ENCODE assay signal across 8 cellular contexts in the genomic region with DNA sequence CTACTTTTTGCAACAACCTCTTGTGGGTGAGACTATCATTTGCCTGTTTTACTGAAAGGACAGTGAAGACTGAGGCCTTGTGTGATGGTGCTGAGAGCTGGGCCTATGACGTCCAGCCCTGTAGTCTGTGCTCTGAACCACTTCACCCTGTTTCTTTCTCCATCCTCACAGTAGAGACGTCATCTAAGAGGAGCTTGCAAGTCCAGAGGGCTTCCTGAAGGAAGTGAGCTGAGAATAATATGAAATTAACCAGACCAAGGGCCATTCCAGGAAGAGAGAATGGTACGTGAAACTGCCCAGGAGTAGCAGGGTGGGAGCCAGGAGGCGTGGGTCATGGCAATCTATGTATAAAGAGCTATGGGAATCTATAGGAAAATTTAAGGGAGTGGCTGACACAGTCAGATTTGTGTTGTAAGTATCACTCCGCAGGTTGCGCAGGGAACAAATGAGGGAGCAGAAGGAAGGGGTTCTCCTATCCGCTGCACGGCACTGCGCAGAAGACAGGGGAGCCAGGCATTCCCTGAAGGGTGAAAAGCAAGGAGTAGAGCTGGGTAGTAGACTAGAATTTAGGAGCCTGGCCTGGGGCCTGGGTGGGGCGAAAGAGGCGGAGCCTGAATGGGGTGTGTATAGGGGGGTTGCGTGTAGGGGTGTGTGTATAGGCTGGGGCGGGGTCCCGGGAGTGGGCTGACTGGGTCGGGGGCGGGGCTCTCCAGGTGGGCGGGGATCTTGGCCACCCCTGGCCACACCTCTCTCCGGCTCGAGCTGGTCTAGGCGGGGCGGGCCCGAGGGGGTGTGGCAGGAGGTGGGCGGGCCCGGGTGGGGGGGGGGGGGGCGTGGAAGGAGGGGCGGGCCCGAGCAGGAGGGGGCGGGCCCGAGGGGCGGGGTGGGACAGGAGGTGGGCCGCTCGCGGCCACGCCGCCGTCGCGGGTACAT. TPM values are rescaled to one million over a fixed set of nuclear protein-coding genes. Genes with fewer than 3 reads are reported as not detected.
DNase-seq lines count a peak whose midpoint lies in the region.

A gene (plus strand): TSS at position 931 of the 933 bp plus-strand sequence. CDS start 2,688 bp downstream, outside the sequence.

- no peaks in the 10 kb centered on the region for H3K27me3 ChIP-seq in HAP-1 (ENCODE audit: low read depth)
- no peaks in the 10 kb centered on the region for H3K27me3 ChIP-seq in duodenal mucosa (ENCODE audit: control insufficient read depth in 1 of 2, insufficient read depth in 2 of 2, low read length in 2 of 2)
- no peaks in the 10 kb centered on the region for H3K27me3 ChIP-seq in mesendoderm (ENCODE audit: insufficient read depth, low read length, poor library complexity)

- H3K9ac ChIP-seq in duodenal mucosa (ENCODE audit: low read depth in 1 of 2, low read length in 2 of 2): peak within 1 kb of the TSS; percentile 69 to 80
- peak within 1 kb of the TSS; percentile 87 for H3K9ac ChIP-seq in mesendoderm (ENCODE audit: low read length)

- H3K56ac ChIP-seq in mesendoderm (ENCODE audit: low read length): peak within 1 kb of the TSS; percentile 96

- H3K4me2 ChIP-seq in mesendoderm (ENCODE audit: low read length): peak within 1 kb of the TSS; percentile 74

- H2BK15ac ChIP-seq in mesendoderm (replicated peaks; ENCODE audit: low read depth): no peak within 1 kb of the TSS

- WGBS in mesendoderm (ENCODE audit: extremely low coverage, insufficient coverage, low lambda C conversion rate): no CpG with 5 or more reads among the region's 38 CpGs

- peak within 1 kb of the TSS; percentile 20 for H3K4ac ChIP-seq in mesendoderm (ENCODE audit: low read depth, low read length)

- H3K4me1 ChIP-seq in HAP-1 (peaks cover 16% of the 10 kb centered on the region), duodenal mucosa (ENCODE audit: control insufficient read depth in 1 of 2, insufficient read depth in 2 of 2, low read length in 2 of 2) (peaks cover 39 to 40% of the 10 kb centered on the region in 2 donors), mesendoderm (ENCODE audit: control insufficient read depth, low read depth, low read length) (peaks cover 6% of the 10 kb centered on the region)

- peaks cover 6% of the 10 kb centered on the region for H3K79me1 ChIP-seq in mesendoderm (ENCODE audit: low read length)

- H4K8ac ChIP-seq in mesendoderm (ENCODE audit: low read depth, low read length): no peak within 1 kb of the TSS

- H3K9me3 ChIP-seq in HAP-1: no peaks in the 10 kb centered on the region
- no peaks in the 10 kb centered on the region for H3K9me3 ChIP-seq in duodenal mucosa (ENCODE audit: control insufficient read depth in 1 of 2, low read length in 2 of 2)

- H3K79me2 ChIP-seq in mesendoderm (ENCODE audit: control insufficient read depth, insufficient read depth, low read length): no peaks in the 10 kb centered on the region

- H3K4me3 ChIP-seq in HAP-1 (peak within 1 kb of the TSS; percentile 69), duodenal mucosa (ENCODE audit: low read depth in 1 of 2, low read length in 2 of 2) (peak within 1 kb of the TSS; percentile 77 to 83), mesendoderm (ENCODE audit: low read length) (peak within 1 kb of the TSS; percentile 68)

- H2BK120ac ChIP-seq in mesendoderm (ENCODE audit: low read depth, low read length): no peak within 1 kb of the TSS

- peak within 1 kb of the TSS; percentile 84 for H3K27ac ChIP-seq in duodenal mucosa (ENCODE audit: low read depth, low read length)
- H3K27ac ChIP-seq in mesendoderm (ENCODE audit: low read depth, low read length): no peak within 1 kb of the TSS

- H2BK5ac ChIP-seq in mesendoderm (ENCODE audit: low read length): peak within 1 kb of the TSS; percentile 30

- DNase-seq in G401 (ENCODE audit: low spot score) (peak; percentile 11), HAP-1 (ENCODE audit: low spot score in 2 of 2) (peak; percentile 85 to 96), NCI-H146 (lab: John Stamatoyannopoulos, UW) (peak; percentile 67), mesendoderm (peak; percentile 91), dedifferentiated amniotic fluid mesenchymal stem cell (ENCODE audit: extremely low spot score) (no peak)
- DNase-seq in activated CD4-positive, CD25-positive, alpha-beta regulatory T cell treated with anti-CD3 and anti-CD28 coated beads, Interleukin-2, amount 50 U/mL, for 72 hours: peak; percentile 51
- peak; percentile 15 to 34 for DNase-seq in stimulated activated CD8-positive, alpha-beta memory T cell treated with anti-CD3 and anti-CD28 coated beads, Interleukin-4, amount 100 ng/mL, for 1 hour (ENCODE audit: low read depth in 2 of 2, low spot score in 1 of 2)

- H2AK5ac ChIP-seq in mesendoderm (ENCODE audit: low read length): no peak within 1 kb of the TSS

- peak within 1 kb of the TSS; percentile 48 for H3K23ac ChIP-seq in mesendoderm (ENCODE audit: low read length)

- in situ Hi-C loops in G401 (cut with HindIII; ENCODE audit: low sequenced_read_pairs) (no loop called here), HAP-1 (cut with MboI; ENCODE audit: low sequenced_read_pairs) (no loop called here)

- H3K36me3 ChIP-seq in HAP-1 (replicated peaks) (no peaks in the 10 kb centered on the region), duodenal mucosa (ENCODE audit: control insufficient read depth in 1 of 2, insufficient read depth in 2 of 2, low read length in 2 of 2) (peaks cover 8 to 9% of the 10 kb centered on the region in 2 donors), mesendoderm (ENCODE audit: control insufficient read depth, insufficient read depth, low read length) (no peaks in the 10 kb centered on the region)

- H4K5ac ChIP-seq in mesendoderm (ENCODE audit: low read length): no peak within 1 kb of the TSS

- peak within 1 kb of the TSS; percentile 33 for H3K18ac ChIP-seq in mesendoderm (ENCODE audit: low read length)

RNA-seq across cellular contexts. Expression of the gene that starts here (rescaled TPM):
- total RNA-seq in G401 (2014; rRNA removed; shearing (Covaris generic)): 13.7 and 20.9 TPM in 2 replicates
- 28.8 TPM for polyA plus RNA-seq in mesendoderm (2013, experiment 1 of 2)
- polyA plus RNA-seq in mesendoderm (2013, experiment 2 of 2): 30.0 TPM
